ENCODE assay signal across 12 cellular contexts in genomic region chr1:111880866-111881837, GRCh38.
A peak's percentile ranks its signal among the peaks of the same experiment; 100 is the strongest.
DNase-seq lines count a peak whose midpoint lies in the region; ATAC-seq and TF ChIP-seq lines count a peak whose summit lies in the region.
"Had no signal": no experiment of that assay in that cellular context is flagged by ENCODE, and none has a peak within 500 bp of the region (broad histone marks: within the 10 kb centered on the region; RNA-seq: fewer than 3 reads in every experiment).

No MANE protein-coding gene starts in this region.

- TF ChIP-seq POLR2A in sigmoid colon (IDR thresholded peaks at IDR 0.05) (no peak), vagina (IDR thresholded peaks at IDR 0.05) (no peak)

- peak; percentile 63 for ATAC-seq in Right ventricle myocardium superior (ENCODE audit: poor library complexity)
- no peak for ATAC-seq in aorta (ENCODE audit: low FRiP score)
- no peak for ATAC-seq in HG03108 (IDR thresholded peaks at IDR 0.05; ENCODE audit: unreplicated experiment)

- TF ChIP-seq EP300 in sigmoid colon (IDR thresholded peaks at IDR 0.05) = no peak

- no peak overlapping the region for H3K4me3 ChIP-seq in sigmoid colon
- H3K4me3 ChIP-seq in aorta (ENCODE audit: low read length in 2 of 2) = no peak overlapping the region
- H3K4me3 ChIP-seq in vagina = no peak overlapping the region

- 44 to 52% methylated on average over 17 of the region's 17 CpGs for WGBS in sigmoid colon, 2 donors
- WGBS in aorta, 2 donors = 27 to 35% methylated on average over 17 of the region's 17 CpGs

- intact Hi-C loops in Right ventricle myocardium superior (cut with DNase I) = no loop called here
- intact Hi-C loops in sigmoid colon (cut with DNase I) = loop anchor here (5.0 kb wide), 1 partner anchor 111 kb away; no protein-coding TSS in a partner anchor
- intact Hi-C loops in aorta (cut with DNase I) = no loop called here
- intact Hi-C loops in vagina (cut with DNase I) = no loop called here

- H3K36me3 ChIP-seq in sigmoid colon (no peaks in the 10 kb centered on the region), aorta (ENCODE audit: control insufficient read depth in 1 of 2, insufficient read depth in 2 of 2, low read length in 1 of 2) (no peaks in the 10 kb centered on the region), vagina (no peaks in the 10 kb centered on the region)

- peaks cover 0 to 30% (median 28%) of the 10 kb centered on the region in 4 donors for H3K4me1 ChIP-seq in sigmoid colon
- H3K4me1 ChIP-seq in aorta (ENCODE audit: control insufficient read depth in 1 of 2, insufficient read depth in 2 of 2, low read length in 2 of 2) = no peaks in the 10 kb centered on the region
- H3K4me1 ChIP-seq in vagina = no peaks in the 10 kb centered on the region

- peak; percentile 67 for DNase-seq in NCI-H2107 treated with DMSO at 0.1 percent for 48 hours (lab: John Stamatoyannopoulos, UW; ENCODE audit: unreplicated experiment)
- DNase-seq in NCI-H2107 (lab: John Stamatoyannopoulos, UW) = no peak
- peak; percentile 60 for DNase-seq in NCI-H69 (lab: John Stamatoyannopoulos, UW)
- peak; percentile 69 for DNase-seq in Right ventricle myocardium superior
- peak; percentile 78 for DNase-seq in sigmoid colon
- no peak for DNase-seq in aorta
- no peak for DNase-seq in vagina (ENCODE audit: extremely low spot score in 2 of 2)
- DNase-seq: activated CD4-positive, alpha-beta T cell treated with anti-CD3 and anti-CD28 coated beads for 1 hour; activated T-cell treated with anti-CD3 and anti-CD28 coated beads, Interleukin-2, amount 50 U/mL, for 48 hours; foreskin fibroblast; stimulated activated CD4-positive, alpha-beta T cell treated with anti-CD3 and anti-CD28 coated beads, Interleukin-15, amount 100 ng/mL, for 24 hours had no signal

- H3K9me3 ChIP-seq in sigmoid colon (no peaks in the 10 kb centered on the region), aorta (ENCODE audit: control insufficient read depth, low read length) (no peaks in the 10 kb centered on the region), vagina (no peaks in the 10 kb centered on the region)

- TF ChIP-seq CTCF in sigmoid colon (IDR thresholded peaks at IDR 0.05) (no peak), vagina (IDR thresholded peaks at IDR 0.05) (no peak)

- H3K27me3 ChIP-seq in sigmoid colon (no peaks in the 10 kb centered on the region), aorta (ENCODE audit: control insufficient read depth in 1 of 2, insufficient read depth in 2 of 2, low read length in 1 of 2) (no peaks in the 10 kb centered on the region), vagina (no peaks in the 10 kb centered on the region)

- H3K27ac ChIP-seq in sigmoid colon (peak overlapping the region in 3 of 4 donors; percentile 34 to 70 (median 56)), aorta (ENCODE audit: low read depth in 1 of 2, low read length in 2 of 2) (no peak overlapping the region), vagina (no peak overlapping the region)

Comparison
In these comparisons a context has a peak if more than half of its experiments do, and no peak if none do; other contexts are left out.
1. DNase-seq: peak in NCI-H2107 treated with DMSO at 0.1 percent for 48 hours (single experiment), NCI-H69 (single experiment), Right ventricle myocardium superior (single experiment) and sigmoid colon (single experiment); none in NCI-H2107 (single experiment), aorta (0 of 2) and vagina (0 of 2).
2. H3K27ac ChIP-seq: peak in sigmoid colon (3 of 4); none in aorta (0 of 2) and vagina (single experiment).